Comparison of ENCODE assay signal across 1 cellular context in genomic region chr4:17030543-17030942, GRCh38.
TF ChIP-seq lines count a peak whose summit lies in the region.

No MANE protein-coding gene starts in this region.

TF ChIP-seq in GM23338, 12 proteins besides CTCF, POLR2A, EP300 and RAD21 (continued from another document):
- TF ChIP-seq CREB1 (CRISPR knock-in tag; IDR thresholded peaks at IDR 0.05; ENCODE audit: low read depth) (no peak), REST (IDR thresholded peaks at IDR 0.05; ENCODE audit: unreplicated experiment) (no peak), JUNB (IDR thresholded peaks at IDR 0.05; ENCODE audit: unreplicated experiment) (no peak), NANOG (IDR thresholded peaks at IDR 0.05; ENCODE audit: borderline replicate concordance) (no peak)
TF ChIP-seq in GM23338: peak in this region for 0.
